In genomic region chr2:72917138-72917874, GRCh38 we compare ENCODE assay signal across 8 cellular contexts. TPM values are rescaled to one million over a fixed set of nuclear protein-coding genes. Genes with fewer than 3 reads are reported as not detected.
DNase-seq lines count a peak whose midpoint lies in the region; ATAC-seq and TF ChIP-seq lines count a peak whose summit lies in the region.

Gene EMX1, plus strand, starts transcription at chr2:72917519. Its CDS starts 334 bp downstream, at chr2:72917853.

- H3K4me3 ChIP-seq in DOHH2 (ENCODE audit: low read length) (peak within 1 kb of the TSS; percentile 58), endodermal cell (ENCODE audit: low read length) (peak within 1 kb of the TSS; percentile 80), muscle layer of duodenum (ENCODE audit: low read depth in 1 of 2, low read length in 2 of 2) (peak within 1 kb of the TSS; percentile 48 to 66)

- TF ChIP-seq CTCF in DOHH2 (IDR thresholded peaks at IDR 0.05; ENCODE audit: low read depth, low read length, poor library complexity, severe bottlenecking) (no peak), VCaP (conservative IDR thresholded peaks at IDR 0.05) (no peak), endodermal cell (conservative IDR thresholded peaks at IDR 0.05) (no peak), type B pancreatic cell (conservative IDR thresholded peaks at IDR 0.05) (no peak)

- H4K20me1 ChIP-seq in DOHH2 (ENCODE audit: control insufficient read depth, insufficient read depth, low read depth, low read length): no peaks in the 10 kb centered on the region; the same call in 1 of the 2 replicates

- peaks cover 22% of the 10 kb centered on the region for H3K4me1 Mint-ChIP-seq in endodermal cell
- H3K4me1 Mint-ChIP-seq in type B pancreatic cell (ENCODE audit: unreplicated experiment): peaks cover 5% of the 10 kb centered on the region

- H3K9me3 Mint-ChIP-seq in endodermal cell (no peaks in the 10 kb centered on the region), type B pancreatic cell (no peaks in the 10 kb centered on the region)

- H3K36me3 ChIP-seq in DOHH2 (ENCODE audit: control insufficient read depth, low read length): no peaks in the 10 kb centered on the region
- no peaks in the 10 kb centered on the region for H3K36me3 ChIP-seq in endodermal cell (ENCODE audit: control insufficient read depth, insufficient read depth, low read length)
- no peaks in the 10 kb centered on the region for H3K36me3 ChIP-seq in muscle layer of duodenum (ENCODE audit: control insufficient read depth in 1 of 2, insufficient read depth in 2 of 2, low read length in 2 of 2)

- H3K4me3 Mint-ChIP-seq in endodermal cell: peak within 1 kb of the TSS; percentile 62
- peak within 1 kb of the TSS; percentile 84 for H3K4me3 Mint-ChIP-seq in type B pancreatic cell

- peak within 1 kb of the TSS; percentile 52 for H3K4me2 ChIP-seq in DOHH2 (ENCODE audit: low read length)

- H3K27ac Mint-ChIP-seq in endodermal cell: no peak within 1 kb of the TSS
- no peak within 1 kb of the TSS for H3K27ac Mint-ChIP-seq in type B pancreatic cell

- H3K36me3 Mint-ChIP-seq in endodermal cell (ENCODE audit: low read depth) (no peaks in the 10 kb centered on the region), type B pancreatic cell (no peaks in the 10 kb centered on the region)

- H3K27me3 ChIP-seq in DOHH2 (ENCODE audit: control insufficient read depth, low read length) (peaks cover 87% of the 10 kb centered on the region), endodermal cell (ENCODE audit: control insufficient read depth, insufficient read depth, low read length, poor library complexity, severe bottlenecking) (peaks cover 100% of the 10 kb centered on the region), muscle layer of duodenum (ENCODE audit: low read depth, low read length) (peaks cover 85% of the 10 kb centered on the region)

- DNase-seq in NCI-H1105 treated with DMSO at 0.1 percent for 48 hours (lab: John Stamatoyannopoulos, UW): peak; percentile 80
- peak; percentile 97 for DNase-seq in endodermal cell
- peak; percentile 77 for DNase-seq in type B pancreatic cell (ENCODE audit: extremely low spot score, unreplicated experiment)
- no peak for DNase-seq in ureter (ENCODE audit: low spot score)

- WGBS in endodermal cell (ENCODE audit: insufficient coverage in 1 of 2, insufficient read length in 1 of 2), 2 experiments: 0 to 1% methylated on average over 20 to 82 of the region's 82 CpGs

- H3K9ac ChIP-seq in endodermal cell (ENCODE audit: extremely low read depth, low read length, poor library complexity, severe bottlenecking): no peak within 1 kb of the TSS

- H3K79me2 ChIP-seq in DOHH2 (ENCODE audit: control insufficient read depth, low read length): no peaks in the 10 kb centered on the region

- H3F3A ChIP-seq in DOHH2 (ENCODE audit: control insufficient read depth, insufficient read depth): no peaks in the 10 kb centered on the region

- no peaks in the 10 kb centered on the region for H3K9me3 ChIP-seq in DOHH2 (ENCODE audit: control insufficient read depth, insufficient read depth, low read length)
- no peaks in the 10 kb centered on the region for H3K9me3 ChIP-seq in endodermal cell (ENCODE audit: control insufficient read depth, low read length)
- no peaks in the 10 kb centered on the region for H3K9me3 ChIP-seq in muscle layer of duodenum (ENCODE audit: control insufficient read depth in 1 of 2, low read length in 2 of 2)

- H3K27ac ChIP-seq in DOHH2 (ENCODE audit: low read depth, low read length): no peak within 1 kb of the TSS
- peak within 1 kb of the TSS; percentile 69 for H3K27ac ChIP-seq in VCaP
- no peak within 1 kb of the TSS for H3K27ac ChIP-seq in endodermal cell (ENCODE audit: low read depth, low read length)
- no peak within 1 kb of the TSS for H3K27ac ChIP-seq in muscle layer of duodenum (ENCODE audit: low read length)

- ATAC-seq in GM21825 (IDR thresholded peaks at IDR 0.05; ENCODE audit: unreplicated experiment): peak; percentile 42

- H3K4me1 ChIP-seq in DOHH2 (ENCODE audit: control insufficient read depth, low read length): peaks cover 16% of the 10 kb centered on the region
- H3K4me1 ChIP-seq in endodermal cell (ENCODE audit: control insufficient read depth, insufficient read depth, low read length): peaks cover 21% of the 10 kb centered on the region
- H3K4me1 ChIP-seq in muscle layer of duodenum (ENCODE audit: control insufficient read depth in 1 of 2, insufficient read depth in 2 of 2, low read length in 2 of 2): peaks cover 0 to 54% of the 10 kb centered on the region in 2 donors

- no peaks in the 10 kb centered on the region for H3K9me2 ChIP-seq in DOHH2 (replicated peaks; ENCODE audit: control insufficient read depth, low read length)

- peaks cover 49% of the 10 kb centered on the region for H3K27me3 Mint-ChIP-seq in endodermal cell (ENCODE audit: insufficient read depth)
- H3K27me3 Mint-ChIP-seq in type B pancreatic cell: peaks cover 86% of the 10 kb centered on the region

RNA-seq across cellular contexts. Expression of gene EMX1, which starts in this region (rescaled TPM):
- total RNA-seq in endodermal cell: 1 to 10 TPM in 1 of 2 donors, under 1 TPM in 1; 0.35 to 1.1 TPM
- polyA plus RNA-seq in endodermal cell (2013, experiment 1 of 2): 0.25 TPM
- 0.17 TPM for polyA plus RNA-seq in endodermal cell (2013, experiment 2 of 2)
- 0.71 and 0.97 TPM in 2 replicates for total RNA-seq in type B pancreatic cell (ENCODE audit: low replicate concordance)
- total RNA-seq in ureter: not detected

Comparison
In these comparisons a context has a peak if more than half of its experiments do, and no peak if none do; other contexts are left out.
1. Peak in DNase-seq in type B pancreatic cell; RNA of the gene not detected or under 1 TPM.